ENCODE assay signal across 8 cellular contexts in the genomic region with DNA sequence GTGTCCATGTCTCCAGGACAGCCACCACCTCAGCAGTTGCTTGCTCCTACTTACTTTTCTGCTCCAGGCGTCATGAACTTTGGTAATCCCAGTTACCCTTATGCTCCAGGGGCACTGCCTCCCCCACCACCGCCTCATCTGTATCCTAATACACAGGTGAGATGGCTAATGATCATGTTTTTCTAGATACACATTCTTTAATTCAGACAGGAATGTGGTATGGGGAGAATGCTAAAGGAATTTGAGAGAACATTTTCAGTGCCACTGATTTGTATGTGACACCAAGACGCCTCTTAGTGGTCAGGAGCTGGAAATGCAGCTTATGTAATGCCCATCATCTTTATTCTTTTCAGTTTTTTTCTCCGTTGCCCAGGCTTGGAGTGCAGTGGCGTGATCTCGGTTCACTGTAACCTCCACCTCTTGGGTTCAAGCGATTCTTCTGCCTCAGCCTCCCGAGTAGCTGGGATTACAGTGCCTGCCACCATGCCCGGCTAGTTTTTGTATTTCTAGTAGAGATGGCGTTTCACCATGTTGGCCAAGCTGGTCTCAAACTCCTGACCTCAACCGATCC. TPM values are rescaled to one million over a fixed set of nuclear protein-coding genes. Genes with fewer than 3 reads are reported as not detected.
DNase-seq lines count a peak whose midpoint lies in the region; ATAC-seq and TF ChIP-seq lines count a peak whose summit lies in the region.

No MANE protein-coding gene starts in this region.

- H3K27ac ChIP-seq in fibroblast of lung (ENCODE audit: insufficient read depth, low read length), result no peak overlapping the region

- no peaks in the 10 kb centered on the region for H4K20me1 ChIP-seq in fibroblast of lung (ENCODE audit: control insufficient read depth, extremely low read depth, insufficient read depth, low read length)

- peak; percentile 89 for ATAC-seq in activated CD8-positive, alpha-beta T cell treated with anti-CD3 and anti-CD28 coated beads for 36 hours
- ATAC-seq in natural killer cell (peak; percentile 81 to 96 (median 83)), GM18861 (IDR thresholded peaks at IDR 0.05; ENCODE audit: unreplicated experiment) (no peak), HG03280 (IDR thresholded peaks at IDR 0.05; ENCODE audit: unreplicated experiment) (no peak)

- H3K9ac ChIP-seq in fibroblast of lung (ENCODE audit: insufficient read depth, low read length), result no peak overlapping the region

- intact Hi-C loops in activated CD8-positive, alpha-beta T cell treated with anti-CD3 and anti-CD28 coated beads for 36 hours (cut with micrococcal nuclease), result loop anchor here (1.0 kb wide), 1 partner anchor 55 kb away; no protein-coding TSS in a partner anchor
- intact Hi-C loops in natural killer cell (cut with micrococcal nuclease), result loop anchor here (1.0 kb wide), 2 partner anchors 55 to 106 kb away; a partner anchor contains a TSS

- peaks cover 25% of the 10 kb centered on the region for H3K36me3 ChIP-seq in fibroblast of lung (ENCODE audit: control insufficient read depth, insufficient read depth, low read length)

- peak overlapping the region; percentile 36 for H3K27ac Mint-ChIP-seq in activated CD8-positive, alpha-beta T cell treated with anti-CD3 and anti-CD28 coated beads for 36 hours
- peak overlapping the region; percentile 74 to 90 for H3K27ac Mint-ChIP-seq in natural killer cell

- no peak overlapping the region for H3K4me3 ChIP-seq in fibroblast of lung (replicated peaks in 1 of 4; ENCODE audit: control extremely low read depth in 1 of 4, insufficient read depth in 1 of 4, low read depth in 3 of 4, low read length in 4 of 4)

- H3K4me3 Mint-ChIP-seq in activated CD8-positive, alpha-beta T cell treated with anti-CD3 and anti-CD28 coated beads for 36 hours, result no peak overlapping the region
- no peak overlapping the region for H3K4me3 Mint-ChIP-seq in natural killer cell

- CTCF ChIA-PET in activated CD8-positive, alpha-beta T cell treated with anti-CD3 and anti-CD28 coated beads for 36 hours (lab: Charles Lee), result interaction anchor here (0.8 to 3.7 kb wide), 40 partner anchors 9 to 155 kb away, joined by 3 to 95 read pairs (median 5); a partner anchor contains a TSS

- H3K4me2 ChIP-seq in fibroblast of lung (ENCODE audit: extremely low read depth, insufficient read depth, low read length), result no peak overlapping the region

- no peaks in the 10 kb centered on the region for H3K79me2 ChIP-seq in fibroblast of lung (ENCODE audit: control insufficient read depth, insufficient read depth, low read length)

- H3K9me3 ChIP-seq in fibroblast of lung (ENCODE audit: control insufficient read depth, insufficient read depth, low read depth, low read length), result no peaks in the 10 kb centered on the region

- DNase-seq in AG09319 (ENCODE audit: extremely low read depth, low read depth) (peak; percentile 40), NCI-H2196 (lab: John Stamatoyannopoulos, UW; ENCODE audit: unreplicated experiment) (peak; percentile 13), fibroblast of lung (ENCODE audit: low read depth in 2 of 2) (peak; percentile 75 to 78), natural killer cell (no peak)
- peak; percentile 50 for DNase-seq in activated CD8-positive, alpha-beta T cell treated with anti-CD3 and anti-CD28 coated beads for 36 hours

- H3K27me3 ChIP-seq in fibroblast of lung (ENCODE audit: control insufficient read depth, insufficient read depth, low read length), result no peaks in the 10 kb centered on the region

- peaks cover 44% of the 10 kb centered on the region for H3K36me3 Mint-ChIP-seq in activated CD8-positive, alpha-beta T cell treated with anti-CD3 and anti-CD28 coated beads for 36 hours (ENCODE audit: low read depth)
- H3K36me3 Mint-ChIP-seq in natural killer cell, result peaks cover 16% of the 10 kb centered on the region

- no peaks in the 10 kb centered on the region for H3K27me3 Mint-ChIP-seq in activated CD8-positive, alpha-beta T cell treated with anti-CD3 and anti-CD28 coated beads for 36 hours
- H3K27me3 Mint-ChIP-seq in natural killer cell (ENCODE audit: low read depth in 2 of 2), result no peaks in the 10 kb centered on the region

- peaks cover 3% of the 10 kb centered on the region for H3K4me1 ChIP-seq in fibroblast of lung (ENCODE audit: control insufficient read depth, extremely low read depth, insufficient read depth, low read length)

- peaks cover 7% of the 10 kb centered on the region for H3K4me1 Mint-ChIP-seq in activated CD8-positive, alpha-beta T cell treated with anti-CD3 and anti-CD28 coated beads for 36 hours (ENCODE audit: low read depth)
- peaks cover 6 to 9% of the 10 kb centered on the region in 2 donors for H3K4me1 Mint-ChIP-seq in natural killer cell

- H3K9me3 Mint-ChIP-seq in activated CD8-positive, alpha-beta T cell treated with anti-CD3 and anti-CD28 coated beads for 36 hours, result no peaks in the 10 kb centered on the region
- no peaks in the 10 kb centered on the region for H3K9me3 Mint-ChIP-seq in natural killer cell

- POLR2A ChIA-PET in activated CD8-positive, alpha-beta T cell treated with anti-CD3 and anti-CD28 coated beads for 36 hours (lab: Charles Lee), result interaction anchor here (0.5 to 2.0 kb wide), 6 partner anchors 8 to 88 kb away, joined by 3 to 10 read pairs (median 4); a partner anchor contains a TSS

- H2AFZ ChIP-seq in fibroblast of lung (ENCODE audit: low read length), result no peak overlapping the region

- TF ChIP-seq CTCF in AG09319 (IDR thresholded peaks at IDR 0.05; ENCODE audit: low read depth, low read length) (peak; percentile 64), GM12872 (IDR thresholded peaks at IDR 0.05; ENCODE audit: insufficient read depth, low read depth, low read length) (peak; percentile 85), fibroblast of lung (conservative IDR thresholded peaks at IDR 0.05 in 1 of 2, IDR thresholded peaks at IDR 0.05 in 1 of 2; ENCODE audit: low read depth in 1 of 2, low read length in 2 of 2) (peak; percentile 75 to 81), natural killer cell (IDR thresholded peaks at IDR 0.05) (peak; percentile 75)
- peak; percentile 96 for TF ChIP-seq CTCF in activated CD8-positive, alpha-beta T cell treated with anti-CD3 and anti-CD28 coated beads for 36 hours (IDR thresholded peaks at IDR 0.05)

RNA-seq across cellular contexts. Expression of a gene that starts 8.9 kb away (rescaled TPM):
- total RNA-seq in activated CD8-positive, alpha-beta T cell treated with anti-CD3 and anti-CD28 coated beads for 36 hours, result 1 to 10 TPM; 3.8 to 5.4 TPM
- 1.2 and 1.3 TPM in 2 replicates for total RNA-seq in fibroblast of lung
- polyA plus RNA-seq in fibroblast of lung, result 1.6 and 1.7 TPM in 2 replicates
- polyA plus RNA-seq in fibroblast of lung (2012), result 1.1 and 1.8 TPM in 2 replicates
- polyA minus RNA-seq in fibroblast of lung (ENCODE audit: low replicate concordance), result 5.5 and 10.5 TPM in 2 replicates
- total RNA-seq in natural killer cell, result 1 to 10 TPM; 4.7 to 9.0 (median 6.7) TPM

RNA-seq across cellular contexts. Expression of a gene that starts 28.0 kb away (rescaled TPM):
- total RNA-seq in activated CD8-positive, alpha-beta T cell treated with anti-CD3 and anti-CD28 coated beads for 36 hours, result 10 to 100 TPM; 75.1 to 75.6 TPM
- total RNA-seq in fibroblast of lung (24.9 and 26.8 TPM in 2 replicates), natural killer cell (100 to 1,000 TPM; 178 to 213 (median 187) TPM)
- 38.8 and 45.7 TPM in 2 replicates for polyA plus RNA-seq in fibroblast of lung
- polyA plus RNA-seq in fibroblast of lung (2012), result 37.0 and 38.7 TPM in 2 replicates
- 48.8 and 56.0 TPM in 2 replicates for polyA minus RNA-seq in fibroblast of lung (ENCODE audit: low replicate concordance)

RNA-seq across cellular contexts. Expression of a gene that starts 46.6 kb away (rescaled TPM):
- 10 to 100 TPM; 69.0 to 70.1 TPM for total RNA-seq in activated CD8-positive, alpha-beta T cell treated with anti-CD3 and anti-CD28 coated beads for 36 hours
- total RNA-seq in fibroblast of lung (43.9 and 52.4 TPM in 2 replicates), natural killer cell (100 to 1,000 TPM in 2 of 3 donors, 10 to 100 TPM in 1; 99.0 to 124 (median 110) TPM)
- 65.6 and 86.3 TPM in 2 replicates for polyA plus RNA-seq in fibroblast of lung
- 44.7 and 60.6 TPM in 2 replicates for polyA plus RNA-seq in fibroblast of lung (2012)
- 8.0 and 11.3 TPM in 2 replicates for polyA minus RNA-seq in fibroblast of lung (ENCODE audit: low replicate concordance)

RNA-seq across cellular contexts. Expression of a gene that starts 50.8 kb away (rescaled TPM):
- total RNA-seq in activated CD8-positive, alpha-beta T cell treated with anti-CD3 and anti-CD28 coated beads for 36 hours, result 10 to 100 TPM; 15.3 to 17.9 TPM
- 4.6 and 7.6 TPM in 2 replicates for total RNA-seq in fibroblast of lung
- 9.1 and 11.1 TPM in 2 replicates for polyA plus RNA-seq in fibroblast of lung
- 19.8 and 23.5 TPM in 2 replicates for polyA plus RNA-seq in fibroblast of lung (2012)
- 13.3 and 31.0 TPM in 2 replicates for polyA minus RNA-seq in fibroblast of lung (ENCODE audit: low replicate concordance)
- total RNA-seq in natural killer cell, result 10 to 100 TPM; 43.2 to 47.4 (median 43.9) TPM

Comparison
In these comparisons a context has a peak if more than half of its experiments do, and no peak if none do; other contexts are left out.
1. ATAC-seq: peak in activated CD8-positive, alpha-beta T cell treated with anti-CD3 and anti-CD28 coated beads for 36 hours (single experiment) and natural killer cell (3 of 3); none in GM18861 (single experiment) and HG03280 (single experiment).
2. Peak in every context shown above with its lines, with median percentiles within 50 percentile points of each other: CTCF ChIP-seq.